ENCODE assay signal across 8 cellular contexts in genomic region chr14:75985618-75986438, GRCh38. TPM values are rescaled to one million over a fixed set of nuclear protein-coding genes. Genes with fewer than 3 reads are reported as not detected.
DNase-seq lines count a peak whose midpoint lies in the region; TF ChIP-seq lines count a peak whose summit lies in the region.

Gene IFT43 (plus strand): TSS chr14:75985763. CDS start chr14:75985787, 24 bp downstream.

- TF ChIP-seq CTCF in HFF-Myc (IDR thresholded peaks at IDR 0.05; ENCODE audit: low read depth, low read length, missing control alignments) (no peak), tibial nerve (IDR thresholded peaks at IDR 0.05) (no peak)

- H3K27me3 ChIP-seq in adipocyte (replicated peaks; ENCODE audit: control insufficient read depth, insufficient read depth, low read length) (no peaks in the 10 kb centered on the region), tibial nerve (no peaks in the 10 kb centered on the region)

- DNase-seq in GM04504 (ENCODE audit: low read depth) (peak; percentile 45), HFF-Myc (ENCODE audit: extremely low read depth, low read depth) (no peak), NCI-H1048 (lab: John Stamatoyannopoulos, UW) (peak; percentile 61), T follicular helper cell (ENCODE audit: low read depth) (peak; percentile 89), adipocyte (ENCODE audit: low read depth) (peak; percentile 95), cardiac septum (ENCODE audit: low spot score) (peak; percentile 97), pons (ENCODE audit: low spot score) (peak; percentile 83), tibial nerve (ENCODE audit: low spot score in 2 of 2) (peak; percentile 90 to 96)

- no peaks in the 10 kb centered on the region for H3K9me3 ChIP-seq in adipocyte (ENCODE audit: control insufficient read depth, low read length)
- H3K9me3 ChIP-seq in tibial nerve: no peaks in the 10 kb centered on the region

- intact Hi-C loops in cardiac septum (cut with DNase I): loop anchor here (10.0 kb wide), 1 partner anchor 161 kb away; no protein-coding TSS in a partner anchor

- peak within 1 kb of the TSS; percentile 93 for H3K9ac ChIP-seq in adipocyte (ENCODE audit: low read length)

- WGBS in tibial nerve, 2 donors: 0% methylated on average over 36 to 50 of the region's 52 CpGs

- H3K36me3 ChIP-seq in adipocyte (ENCODE audit: control insufficient read depth, insufficient read depth, low read length, severe bottlenecking) (peaks cover 7% of the 10 kb centered on the region), tibial nerve (peaks cover 0 to 12% (median 0%) of the 10 kb centered on the region in 3 donors)

- H3K4me3 ChIP-seq in HFF-Myc (replicated peaks; ENCODE audit: low read depth, low read length) (peak within 1 kb of the TSS; percentile 91), adipocyte (ENCODE audit: low read length) (peak within 1 kb of the TSS; percentile 95), tibial nerve (peak within 1 kb of the TSS; percentile 80 to 95 (median 88))

- peak within 1 kb of the TSS; percentile 72 to 93 (median 83) for H3K27ac ChIP-seq in tibial nerve

- peak; percentile 66 to 68 for TF ChIP-seq EP300 in tibial nerve (IDR thresholded peaks at IDR 0.05)

- H3K4me1 ChIP-seq in adipocyte (ENCODE audit: control insufficient read depth, insufficient read depth, low read length) (peaks cover 36% of the 10 kb centered on the region), tibial nerve (peaks cover 0 to 55% (median 7%) of the 10 kb centered on the region in 4 donors)

- TF ChIP-seq POLR2A in tibial nerve (IDR thresholded peaks at IDR 0.05): peak in 1 of 2 donors; percentile 43

RNA-seq across cellular contexts. Expression of gene IFT43, which starts in this region (rescaled TPM):
- total RNA-seq in cardiac septum (46.8 TPM), tibial nerve (10 to 100 TPM; 16.2 to 31.4 (median 26.1) TPM)
